14 cellular contexts compared by ENCODE assay signal in genomic region chr4:139866270-139866962, GRCh38.
DNase-seq lines count a peak whose midpoint lies in the region; ATAC-seq and TF ChIP-seq lines count a peak whose summit lies in the region.
"Had no signal": no experiment of that assay in that cellular context is flagged by ENCODE, and none has a peak within 500 bp of the region (broad histone marks: within the 10 kb centered on the region; RNA-seq: fewer than 3 reads in every experiment).

No MANE protein-coding gene starts in this region.

- 0 out of 2 replicates have a peak overlapping the region, but pooled peaks have one; percentile 4 for H2BK20ac ChIP-seq in IMR-90 (ENCODE audit: low read depth, low read length)

- H3K4ac ChIP-seq in IMR-90 (ENCODE audit: low read depth, low read length) = no peak overlapping the region

- TF ChIP-seq RAD21 in IMR-90 (IDR thresholded peaks at IDR 0.05; ENCODE audit: low read length) = no peak

- H3K27ac Mint-ChIP-seq in natural killer cell treated with Interleukin-12 subunit alpha and Interleukin-12 subunit beta and Interleukin-15 and Interleukin-18, amount 100 ng/mL, for 72 hours = no peak overlapping the region
- H3K27ac Mint-ChIP-seq: activated CD4-positive, alpha-beta T cell treated with anti-CD3 and anti-CD28 coated beads for 36 hours had no signal

- no peak for ATAC-seq in IMR-90 (ENCODE audit: low read depth)
- no peak for ATAC-seq in natural killer cell treated with Interleukin-12 subunit alpha and Interleukin-12 subunit beta and Interleukin-15 and Interleukin-18, amount 100 ng/mL, for 72 hours
- no peak for ATAC-seq in GM19351 (IDR thresholded peaks at IDR 0.05; ENCODE audit: unreplicated experiment)
- ATAC-seq: activated CD4-positive, alpha-beta T cell treated with anti-CD3 and anti-CD28 coated beads for 36 hours; Panc1 had no signal

- BruUV-seq in IMR-90 (replicated peaks; lab: Mats Ljungman, UMichigan) = no TSS peak

- no peak for TF ChIP-seq CTCF in IMR-90 (conservative IDR thresholded peaks at IDR 0.05; ENCODE audit: low read depth, low read length)

- no peak overlapping the region for H2AK9ac ChIP-seq in IMR-90 (replicated peaks; ENCODE audit: low read depth, low read length, poor library complexity)

- H2AK5ac ChIP-seq in IMR-90 (ENCODE audit: low read depth, low read length) = peak overlapping the region; percentile 56; the same call in 1 of the 2 replicates

- H3K56ac ChIP-seq in IMR-90 (ENCODE audit: extremely low read depth, insufficient read depth, low read length) = no peak overlapping the region; the same call in 1 of the 2 replicates

- no peaks in the 10 kb centered on the region; a peak in 1 of 4 replicates for H3K79me1 ChIP-seq in IMR-90 (ENCODE audit: low read depth in 1 of 2, low read length in 2 of 2)

- whole genome bisulfite sequencing in IMR-90 (ENCODE audit: extremely low coverage in 2 of 2, insufficient read length in 1 of 2), 2 experiments = 100% methylated on average over 2 of the region's 13 CpGs; no CpG with 5 or more reads in 1 of the 2 experiments

- no peaks in the 10 kb centered on the region for H3K9me3 Mint-ChIP-seq in natural killer cell treated with Interleukin-12 subunit alpha and Interleukin-12 subunit beta and Interleukin-15 and Interleukin-18, amount 100 ng/mL, for 72 hours

- peaks cover 2 to 3% of the 10 kb centered on the region in 2 donors for H3K4me1 Mint-ChIP-seq in natural killer cell treated with Interleukin-12 subunit alpha and Interleukin-12 subunit beta and Interleukin-15 and Interleukin-18, amount 100 ng/mL, for 72 hours (ENCODE audit: low read depth in 2 of 2)
- H3K4me1 Mint-ChIP-seq: activated CD4-positive, alpha-beta T cell treated with anti-CD3 and anti-CD28 coated beads for 36 hours had no signal

- peak overlapping the region; percentile 21; the same call in 1 of the 2 replicates for H3K4me2 ChIP-seq in IMR-90 (ENCODE audit: low read depth, low read length)

- no peak overlapping the region for H3K27ac ChIP-seq in IMR-90 (ENCODE audit: insufficient read depth, low read length)
- H3K27ac ChIP-seq: SK-N-MC had no signal

- H2BK5ac ChIP-seq in IMR-90 (ENCODE audit: low read depth, low read length, poor library complexity, severe bottlenecking) = no peak overlapping the region

- peaks cover 4 to 6% of the 10 kb centered on the region in 2 donors for H3K27me3 Mint-ChIP-seq in natural killer cell treated with Interleukin-12 subunit alpha and Interleukin-12 subunit beta and Interleukin-15 and Interleukin-18, amount 100 ng/mL, for 72 hours

- H3K18ac ChIP-seq in IMR-90 (ENCODE audit: low read depth, low read length) = no peak overlapping the region

- 0 out of 2 replicates have a peak overlapping the region, but pooled peaks have one; percentile 3 for H2BK120ac ChIP-seq in IMR-90 (ENCODE audit: low read depth, low read length)

- H3K36me3 Mint-ChIP-seq in natural killer cell treated with Interleukin-12 subunit alpha and Interleukin-12 subunit beta and Interleukin-15 and Interleukin-18, amount 100 ng/mL, for 72 hours = no peaks in the 10 kb centered on the region

- H2AFZ ChIP-seq in IMR-90 (replicated peaks; ENCODE audit: low read length, poor library complexity) = peak overlapping the region; percentile 62

- intact Hi-C loops in IMR-90 (cut with micrococcal nuclease) = no loop called here

- no peak overlapping the region for H3K4me3 ChIP-seq in IMR-90 (ENCODE audit: insufficient read depth, low read depth, low read length)
- H3K4me3 ChIP-seq: SK-N-MC had no signal

- peak overlapping the region; percentile 42; the same call in 1 of the 3 replicates for H2BK15ac ChIP-seq in IMR-90 (ENCODE audit: low read depth, low read length)

- H4K20me1 ChIP-seq in IMR-90 (ENCODE audit: insufficient read depth, low read length) = no peaks in the 10 kb centered on the region

- no peaks in the 10 kb centered on the region for H3K27me3 ChIP-seq in IMR-90 (ENCODE audit: control insufficient read depth, insufficient read depth, low read length)

- H3K36me3 ChIP-seq in IMR-90 (ENCODE audit: control insufficient read depth, insufficient read depth, low read length) = no peaks in the 10 kb centered on the region

- POLR2A ChIA-PET in IMR-90 (lab: Charles Lee; ENCODE audit: unreplicated experiment) = no interaction called here

- no peaks in the 10 kb centered on the region; the same call in 1 of the 2 replicates for H3K9me1 ChIP-seq in IMR-90 (ENCODE audit: insufficient read depth, low read length)

- no peaks in the 10 kb centered on the region for H3K9me3 ChIP-seq in IMR-90 (ENCODE audit: control insufficient read depth, insufficient read depth, low read length)

- no peak for TF ChIP-seq POLR2A in IMR-90 (IDR thresholded peaks at IDR 0.05; ENCODE audit: low read depth, low read length)

- H3K23ac ChIP-seq in IMR-90 (ENCODE audit: low read depth, low read length) = peak overlapping the region; percentile 69; the same call in 1 of the 2 replicates

- no peak overlapping the region for H4K8ac ChIP-seq in IMR-90 (ENCODE audit: low read depth in 2 of 2, low read length in 2 of 2)

- DNase-seq in IMR-90 = no peak
- DNase-seq in NCI-H2081 (lab: John Stamatoyannopoulos, UW) = peak; percentile 65 to 87
- DNase-seq in amniotic epithelial cell (ENCODE audit: low read depth) = peak; percentile 21
- DNase-seq in retina = peak; percentile 87
- no peak for DNase-seq in natural killer cell treated with Interleukin-12 subunit alpha and Interleukin-12 subunit beta and Interleukin-15 and Interleukin-18, amount 100 ng/mL, for 72 hours (ENCODE audit: low spot score)
- DNase-seq in T-helper 9 cell = no peak
- DNase-seq: activated CD4-positive, alpha-beta T cell treated with anti-CD3 and anti-CD28 coated beads for 36 hours; activated gamma-delta T cell treated with Interleukin-2 at 50 U/mL for 16 hours; aorta; kidney glomerular epithelial cell; stimulated activated CD4-positive, alpha-beta T cell treated with anti-CD3 and anti-CD28 coated beads, Interleukin-4, amount 100 ng/mL, for 24 hours had no signal

- dilution Hi-C loops in IMR-90 (cut with HindIII; ENCODE audit: low sequenced_read_pairs, unreplicated experiment) = no loop called here

- H4K91ac ChIP-seq in IMR-90 (ENCODE audit: insufficient read depth, low read depth, low read length) = no peak overlapping the region

- H4K5ac ChIP-seq in IMR-90 (ENCODE audit: low read depth, low read length) = no peak overlapping the region

- H3K9ac ChIP-seq in IMR-90 (ENCODE audit: low read depth, low read length) = no peak overlapping the region

- H3K4me1 ChIP-seq in IMR-90 (ENCODE audit: control insufficient read depth, insufficient read depth, low read length) = peaks cover 3% of the 10 kb centered on the region; the same call in 1 of the 2 replicates

- H3K14ac ChIP-seq in IMR-90 (replicated peaks; ENCODE audit: low read depth, low read length) = peak overlapping the region; percentile 33

- H3K4me3 Mint-ChIP-seq in natural killer cell treated with Interleukin-12 subunit alpha and Interleukin-12 subunit beta and Interleukin-15 and Interleukin-18, amount 100 ng/mL, for 72 hours = no peak overlapping the region
- H3K4me3 Mint-ChIP-seq: activated CD4-positive, alpha-beta T cell treated with anti-CD3 and anti-CD28 coated beads for 36 hours had no signal

- in situ Hi-C loops in IMR-90 (cut with MboI; ENCODE audit: low sequenced_read_pairs) = no loop called here

- CTCF ChIA-PET in IMR-90 (lab: Yijun Ruan, JAX) = no interaction called here

TF ChIP-seq in IMR-90, 13 proteins besides CTCF, POLR2A, EP300 and RAD21:
- TF ChIP-seq MAFK (IDR thresholded peaks at IDR 0.05; ENCODE audit: low read depth, low read length) (no peak), CEBPB (IDR thresholded peaks at IDR 0.05; ENCODE audit: low read depth, low read length) (no peak), RCOR1 (IDR thresholded peaks at IDR 0.05; ENCODE audit: insufficient replicate concordance, low read length) (no peak), BHLHE40 (IDR thresholded peaks at IDR 0.05; ENCODE audit: low read depth, low read length) (no peak), MAZ (IDR thresholded peaks at IDR 0.05; ENCODE audit: borderline replicate concordance, low read depth, low read length) (no peak), RFX5 (IDR thresholded peaks at IDR 0.05; ENCODE audit: low read depth, low read length) (no peak), MXI1 (IDR thresholded peaks at IDR 0.05; ENCODE audit: borderline replicate concordance, low read depth, low read length) (no peak), CHD1 (IDR thresholded peaks at IDR 0.05; ENCODE audit: low read depth, low read length) (no peak), FOS (IDR thresholded peaks at IDR 0.05; ENCODE audit: low read depth, low read length) (no peak), SMC3 (IDR thresholded peaks at IDR 0.05; ENCODE audit: low read depth, low read length) (no peak), NFE2L2 (IDR thresholded peaks at IDR 0.05; ENCODE audit: low read depth, low read length) (no peak)
- TF ChIP-seq, protein P1, sequence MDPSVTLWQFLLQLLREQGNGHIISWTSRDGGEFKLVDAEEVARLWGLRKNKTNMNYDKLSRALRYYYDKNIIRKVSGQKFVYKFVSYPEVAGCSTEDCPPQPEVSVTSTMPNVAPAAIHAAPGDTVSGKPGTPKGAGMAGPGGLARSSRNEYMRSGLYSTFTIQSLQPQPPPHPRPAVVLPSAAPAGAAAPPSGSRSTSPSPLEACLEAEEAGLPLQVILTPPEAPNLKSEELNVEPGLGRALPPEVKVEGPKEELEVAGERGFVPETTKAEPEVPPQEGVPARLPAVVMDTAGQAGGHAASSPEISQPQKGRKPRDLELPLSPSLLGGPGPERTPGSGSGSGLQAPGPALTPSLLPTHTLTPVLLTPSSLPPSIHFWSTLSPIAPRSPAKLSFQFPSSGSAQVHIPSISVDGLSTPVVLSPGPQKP (IDR thresholded peaks at IDR 0.05; ENCODE audit: borderline replicate concordance, low read depth, low read length) = no peak
- TF ChIP-seq, protein P2, sequence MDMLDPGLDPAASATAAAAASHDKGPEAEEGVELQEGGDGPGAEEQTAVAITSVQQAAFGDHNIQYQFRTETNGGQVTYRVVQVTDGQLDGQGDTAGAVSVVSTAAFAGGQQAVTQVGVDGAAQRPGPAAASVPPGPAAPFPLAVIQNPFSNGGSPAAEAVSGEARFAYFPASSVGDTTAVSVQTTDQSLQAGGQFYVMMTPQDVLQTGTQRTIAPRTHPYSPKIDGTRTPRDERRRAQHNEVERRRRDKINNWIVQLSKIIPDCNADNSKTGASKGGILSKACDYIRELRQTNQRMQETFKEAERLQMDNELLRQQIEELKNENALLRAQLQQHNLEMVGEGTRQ (IDR thresholded peaks at IDR 0.05; ENCODE audit: low read depth, low read length) = no peak

Comparison
In these comparisons a context has a peak if more than half of its experiments do, and no peak if none do; other contexts are left out.
1. DNase-seq: peak in NCI-H2081 (2 of 2), amniotic epithelial cell (single experiment) and retina (single experiment); none in IMR-90 (single experiment), natural killer cell treated with Interleukin-12 subunit alpha and Interleukin-12 subunit beta and Interleukin-15 and Interleukin-18, amount 100 ng/mL, for 72 hours (single experiment) and T-helper 9 cell (single experiment).